ENCODE assay signal across 9 cellular contexts in genomic region chr5:157563373-157564148, GRCh38. TPM values are rescaled to one million over a fixed set of nuclear protein-coding genes. Genes with fewer than 3 reads are reported as not detected.
A peak's percentile ranks its signal among the peaks of the same experiment; 100 is the strongest.
DNase-seq lines count a peak whose midpoint lies in the region; ATAC-seq and TF ChIP-seq lines count a peak whose summit lies in the region.
"Had no signal": no experiment of that assay in that cellular context is flagged by ENCODE, and none has a peak within 500 bp of the region (broad histone marks: within the 10 kb centered on the region; RNA-seq: fewer than 3 reads in every experiment).

No MANE protein-coding gene starts in this region.

- CTCF ChIA-PET in T-cell (lab: Charles Lee) = no interaction called here

- H3K36me3 ChIP-seq in esophagus squamous epithelium = peaks cover 0 to 7% (median 0%) of the 10 kb centered on the region in 3 donors

- H3K4me1 ChIP-seq in esophagus squamous epithelium = peaks cover 20 to 84% (median 47%) of the 10 kb centered on the region in 3 donors

- TF ChIP-seq CTCF in CD14-positive monocyte (IDR thresholded peaks at IDR 0.05) (no peak), esophagus squamous epithelium (IDR thresholded peaks at IDR 0.05) (no peak)

- 31 to 55% methylated on average over 9 to 13 of the region's 14 CpGs for WGBS in esophagus squamous epithelium, 2 donors

- H3K36me3 Mint-ChIP-seq in CD14-positive monocyte = peaks cover 44 to 53% of the 10 kb centered on the region in 2 donors
- peaks cover 44% of the 10 kb centered on the region for H3K36me3 Mint-ChIP-seq in T-cell
- no peaks in the 10 kb centered on the region for H3K36me3 Mint-ChIP-seq in naive thymus-derived CD8-positive, alpha-beta T cell

- H3K9me3 Mint-ChIP-seq in CD14-positive monocyte = peaks cover 0 to 4% (median 0%) of the 10 kb centered on the region in 7 donors
- no peaks in the 10 kb centered on the region for H3K9me3 Mint-ChIP-seq in T-cell
- H3K9me3 Mint-ChIP-seq in naive thymus-derived CD8-positive, alpha-beta T cell = no peaks in the 10 kb centered on the region
- H3K9me3 Mint-ChIP-seq: dendritic cell treated with granulocyte-macrophage colony-stimulating factor and Interleukin-4, amounts not matched to agents 40 ng/mL and 50 ng/mL, for 4 days had no signal

- no peak overlapping the region for H3K4me3 ChIP-seq in esophagus squamous epithelium

- H3K27me3 ChIP-seq in esophagus squamous epithelium = no peaks in the 10 kb centered on the region

- DNase-seq in CD14-positive monocyte (ENCODE audit: low spot score) (no peak), T-cell (no peak), esophagus squamous epithelium (lab: John Stamatoyannopoulos, UW) (no peak), pons (ENCODE audit: low spot score) (peak; percentile 50), NCI-H345 (lab: John Stamatoyannopoulos, UW) (no peak), COLO668 (lab: John Stamatoyannopoulos, UW; ENCODE audit: unreplicated experiment) (no peak)
- no peak for DNase-seq in stimulated activated CD8-positive, alpha-beta memory T cell treated with anti-CD3 and anti-CD28 coated beads, Interleukin-4, amount 100 ng/mL, for 48 hours
- DNase-seq in naive thymus-derived CD8-positive, alpha-beta T cell = no peak

- intact Hi-C loops in CD14-positive monocyte (cut with micrococcal nuclease) = loop anchor here in 1 of 2 donors (10.0 kb wide), 1 partner anchor 51 kb away; no protein-coding TSS in a partner anchor
- intact Hi-C loops in esophagus squamous epithelium (cut with DNase I) = loop anchor here (10.0 kb wide), 1 partner anchor 441 kb away; no protein-coding TSS in a partner anchor

- H3K4me3 Mint-ChIP-seq in CD14-positive monocyte (peak overlapping the region; percentile 54 to 76), T-cell (peak overlapping the region in 1 of 3 donors; percentile 10)
- H3K4me3 Mint-ChIP-seq in naive thymus-derived CD8-positive, alpha-beta T cell = no peak overlapping the region
- H3K4me3 Mint-ChIP-seq: dendritic cell treated with granulocyte-macrophage colony-stimulating factor and Interleukin-4, amounts not matched to agents 40 ng/mL and 50 ng/mL, for 4 days had no signal

- peak overlapping the region in 3 of 7 donors; percentile 64 to 82 (median 74) for H3K27ac Mint-ChIP-seq in CD14-positive monocyte
- H3K27ac Mint-ChIP-seq in T-cell = peak overlapping the region; percentile 51 to 70
- peak overlapping the region in 1 of 10 donors; percentile 65 for H3K27ac Mint-ChIP-seq in naive thymus-derived CD8-positive, alpha-beta T cell
- H3K27ac Mint-ChIP-seq: dendritic cell treated with granulocyte-macrophage colony-stimulating factor and Interleukin-4, amounts not matched to agents 40 ng/mL and 50 ng/mL, for 4 days had no signal

- no peaks in the 10 kb centered on the region for H3K9me3 ChIP-seq in esophagus squamous epithelium

- peaks cover 81% of the 10 kb centered on the region for H3K4me1 Mint-ChIP-seq in CD14-positive monocyte
- H3K4me1 Mint-ChIP-seq in T-cell = peaks cover 0 to 81% (median 52%) of the 10 kb centered on the region in 3 donors
- peaks cover 0 to 67% (median under 1%) of the 10 kb centered on the region in 4 donors for H3K4me1 Mint-ChIP-seq in naive thymus-derived CD8-positive, alpha-beta T cell

- peak overlapping the region; percentile 36 to 84 (median 65) for H3K27ac ChIP-seq in esophagus squamous epithelium

- POLR2A ChIA-PET in T-cell (lab: Charles Lee) = interaction anchor here in 1 of 2 donors (0.5 kb wide), 1 partner anchor 32 kb away, joined by 4 read pairs; no protein-coding TSS in a partner anchor
- POLR2A ChIA-PET in naive thymus-derived CD8-positive, alpha-beta T cell (lab: Charles Lee) = no interaction called here

- TF ChIP-seq POLR2A in esophagus squamous epithelium (IDR thresholded peaks at IDR 0.05) = no peak

- H3K27me3 Mint-ChIP-seq in CD14-positive monocyte (ENCODE audit: low read depth in 3 of 3) = peaks cover 0 to 2% (median 2%) of the 10 kb centered on the region in 3 donors
- H3K27me3 Mint-ChIP-seq in T-cell = no peaks in the 10 kb centered on the region
- peaks cover 0 to 26% (median 9%) of the 10 kb centered on the region in 5 donors for H3K27me3 Mint-ChIP-seq in naive thymus-derived CD8-positive, alpha-beta T cell

- ATAC-seq in T-cell (replicated peaks in 1 of 4) = no peak
- no peak for ATAC-seq in naive thymus-derived CD8-positive, alpha-beta T cell

RNA-seq across cellular contexts. Expression of gene ADAM19, which starts 12.0 kb away (rescaled TPM):
- polyA plus RNA-seq in CD14-positive monocyte = 1 to 10 TPM; 3.0 to 6.2 TPM
- 10 to 100 TPM; 30.7 to 64.1 (median 41.8) TPM for total RNA-seq in T-cell
- 10 to 100 TPM in 1 of 4 donors, 1 to 10 TPM in 3; 1.9 to 11.6 (median 4.3) TPM for total RNA-seq in esophagus squamous epithelium
- total RNA-seq in naive thymus-derived CD8-positive, alpha-beta T cell = 1 to 10 TPM; 3.6 TPM
- polyA plus RNA-seq in naive thymus-derived CD8-positive, alpha-beta T cell = under 1 TPM in 2 of 3 donors, not detected in 1; 0.08 to 0.14 TPM

Comparison
In these comparisons a context has a peak if more than half of its experiments do, and no peak if none do; other contexts are left out.
1. H3K4me3 Mint-ChIP-seq: peak in CD14-positive monocyte (2 of 2); none in naive thymus-derived CD8-positive, alpha-beta T cell (0 of 10).